Comparison of ENCODE assay signal across 2 cellular contexts in the genomic region with DNA sequence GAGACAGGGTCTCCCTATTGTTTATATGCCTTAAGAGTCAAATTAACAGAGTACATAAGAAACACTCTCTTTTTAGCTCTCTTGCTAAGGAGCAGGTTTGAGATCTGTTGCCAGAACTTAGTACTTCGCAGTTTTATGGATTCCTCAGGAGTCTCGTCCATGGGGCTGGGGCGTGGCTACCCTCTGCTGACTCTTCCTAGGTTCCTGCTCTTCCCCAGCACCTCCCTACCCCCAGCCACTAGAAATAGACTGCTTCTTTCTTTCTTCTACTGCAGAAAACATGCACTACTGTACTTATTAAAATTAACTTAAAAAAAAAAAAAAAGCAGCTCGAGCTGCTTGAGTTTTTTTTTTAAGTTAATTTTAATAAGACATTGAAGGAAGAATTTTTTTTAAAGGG.
A peak's percentile ranks its signal among the peaks of the same experiment; 100 is the strongest.
TF ChIP-seq lines count a peak whose summit lies in the region.

No MANE protein-coding gene starts in this region.

TF ChIP-seq in HEK293, 187 proteins besides CTCF, POLR2A, EP300 and RAD21:
- no peak for TF ChIP-seq SP3 (tag by site-specific recombination; IDR thresholded peaks at IDR 0.05)
- TF ChIP-seq ZNF341 (tag by site-specific recombination; IDR thresholded peaks at IDR 0.05; ENCODE audit: low read depth), result peak; percentile 75

TF ChIP-seq in K562, 482 proteins besides CTCF, POLR2A, EP300 and RAD21:
- TF ChIP-seq ZNF696 (CRISPR knock-in tag; conservative IDR thresholded peaks at IDR 0.05) (no peak), HCFC1 (IDR thresholded peaks at IDR 0.05; ENCODE audit: low read depth, low read length) (no peak), ZNF699 (CRISPR knock-in tag; IDR thresholded peaks at IDR 0.05; ENCODE audit: insufficient replicate concordance) (no peak), U2AF1 (optimal IDR thresholded peaks at IDR 0.05; ENCODE audit: low read depth, low read length) (no peak), CSDE1 (IDR thresholded peaks at IDR 0.05) (no peak), GABPB2 (CRISPR knock-in tag; conservative IDR thresholded peaks at IDR 0.05) (no peak)
- TF ChIP-seq, protein P1, sequence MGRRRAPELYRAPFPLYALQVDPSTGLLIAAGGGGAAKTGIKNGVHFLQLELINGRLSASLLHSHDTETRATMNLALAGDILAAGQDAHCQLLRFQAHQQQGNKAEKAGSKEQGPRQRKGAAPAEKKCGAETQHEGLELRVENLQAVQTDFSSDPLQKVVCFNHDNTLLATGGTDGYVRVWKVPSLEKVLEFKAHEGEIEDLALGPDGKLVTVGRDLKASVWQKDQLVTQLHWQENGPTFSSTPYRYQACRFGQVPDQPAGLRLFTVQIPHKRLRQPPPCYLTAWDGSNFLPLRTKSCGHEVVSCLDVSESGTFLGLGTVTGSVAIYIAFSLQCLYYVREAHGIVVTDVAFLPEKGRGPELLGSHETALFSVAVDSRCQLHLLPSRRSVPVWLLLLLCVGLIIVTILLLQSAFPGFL (CRISPR knock-in tag; IDR thresholded peaks at IDR 0.05), result no peak
